In the genomic region with DNA sequence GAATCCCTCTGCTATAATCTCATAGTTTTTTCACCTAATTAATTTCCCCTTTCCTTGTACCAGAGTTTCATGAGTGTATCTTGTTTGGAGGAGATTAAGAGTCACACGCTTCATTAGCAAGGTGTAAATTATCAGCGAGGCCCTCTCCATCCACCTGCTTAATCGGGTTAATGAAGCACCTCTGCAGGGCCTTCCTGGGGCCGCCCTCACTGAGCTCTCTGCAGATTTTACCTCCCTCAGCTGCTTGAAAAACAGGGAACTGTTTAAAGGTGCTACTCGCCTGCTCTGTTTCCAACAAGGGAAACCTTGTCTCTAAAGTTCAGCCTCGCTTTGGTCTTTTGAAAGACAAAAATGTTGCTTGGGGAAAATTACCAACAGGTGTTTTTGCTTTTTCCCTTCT, we compare ENCODE assay signal across 26 cellular contexts. TPM values are rescaled to one million over a fixed set of nuclear protein-coding genes. Genes with fewer than 3 reads are reported as not detected.
"Had no signal": no experiment of that assay in that cellular context is flagged by ENCODE, and none has a peak within 500 bp of the region (broad histone marks: within the 10 kb centered on the region; RNA-seq: fewer than 3 reads in every experiment).

No MANE protein-coding gene starts in this region.

- H3K27ac ChIP-seq: brain microvascular endothelial cell, cardiac muscle cell, PC-9 had no signal

- H3K27me3 ChIP-seq: brain microvascular endothelial cell had no signal

- ATAC-seq: activated CD4-positive, alpha-beta T cell treated with anti-CD3 and anti-CD28 coated beads for 36 hours; activated CD8-positive, alpha-beta T cell treated with anti-CD3 and anti-CD28 coated beads for 36 hours; activated T-cell treated with anti-CD3 and anti-CD28 coated beads, Interleukin-2, amount 50 U/mL, for 72 hours; T-helper 17 cell had no signal

- H3K4me3 ChIP-seq: cardiac muscle cell, PC-9 had no signal

- H3K36me3 ChIP-seq: brain microvascular endothelial cell, cardiac muscle cell had no signal

- DNase-seq: activated CD4-positive, alpha-beta T cell treated with anti-CD3 and anti-CD28 coated beads for 36 hours; activated CD8-positive, alpha-beta memory T cell treated with anti-CD3 and anti-CD28 coated beads, Interleukin-2, amount 50 U/mL, for 4 hours; activated CD8-positive, alpha-beta T cell treated with anti-CD3 and anti-CD28 coated beads for 36 hours; activated gamma-delta T cell treated with Interleukin-2 at 50 U/mL for 16 hours; activated naive CD4-positive, alpha-beta T cell treated with anti-CD3 and anti-CD28 coated beads, Interleukin-2, amount 10 ng/mL, durations not matched to agents 7 days and 5 days; activated naive CD8-positive, alpha-beta T cell treated with anti-CD3 and anti-CD28 coated beads for 36 hours; activated T-cell treated with anti-CD3 and anti-CD28 coated beads, Interleukin-2, amount 50 U/mL, for 72 hours; brain microvascular endothelial cell; KG1; NCI-H1092; NCI-H1436; NCI-H187 treated with DMSO at 0.1 percent for 48 hours; NCI-H2081 treated with DMSO at 0.1 percent for 48 hours; NCI-H2171; NCI-H2227 treated with DMSO at 0.1 percent for 48 hours; NCI-H446 treated with DMSO at 0.1 percent for 48 hours; NCI-H526 treated with DMSO at 0.1 percent for 48 hours; PC-9; SHP77 treated with DMSO at 0.1 percent for 48 hours; T-helper 17 cell; T-helper 9 cell had no signal

RNA-seq across cellular contexts. Expression of a gene that starts 35.8 kb away (rescaled TPM):
- total RNA-seq: activated CD4-positive, alpha-beta T cell treated with anti-CD3 and anti-CD28 coated beads for 36 hours; activated CD8-positive, alpha-beta T cell treated with anti-CD3 and anti-CD28 coated beads for 36 hours; activated naive CD8-positive, alpha-beta T cell treated with anti-CD3 and anti-CD28 coated beads for 36 hours; activated T-cell treated with anti-CD3 and anti-CD28 coated beads, Interleukin-2, amount 50 U/mL, for 72 hours; activated T-helper 2 cell treated with anti-CD3 and anti-CD28 coated beads, Interferon-gamma antibody, Interleukin-2, Interleukin-4, amounts not matched to agents 10 μg/mL and 5 μg/mL and 100 μg/mL, durations not matched to agents 14 hours and 24 hours and 36 hours; LHCN-M2; M059J; PC-9; SK-MEL-5; T-helper 17 cell had no signal
